In genomic region chr16:5032748-5033167, GRCh38 we compare ENCODE assay signal across 9 cellular contexts. TPM values are rescaled to one million over a fixed set of nuclear protein-coding genes. Genes with fewer than 3 reads are reported as not detected.
A peak's percentile ranks its signal among the peaks of the same experiment; 100 is the strongest.
DNase-seq lines count a peak whose midpoint lies in the region; ATAC-seq, FAIRE-seq and TF ChIP-seq lines count a peak whose summit lies in the region.
"Had no signal": no experiment of that assay in that cellular context is flagged by ENCODE, and none has a peak within 500 bp of the region (broad histone marks: within the 10 kb centered on the region; RNA-seq: fewer than 3 reads in every experiment).

No MANE protein-coding gene starts in this region.

- BruUV-seq in mammary epithelial cell (replicated peaks; lab: Mats Ljungman, UMichigan), result no TSS peak

- H3K27ac ChIP-seq in mammary epithelial cell (ENCODE audit: insufficient read depth, low read depth, low read length) (no peak overlapping the region), vagina (peak overlapping the region; percentile 72)

- peak overlapping the region; percentile 89 for H3K4me2 ChIP-seq in mammary epithelial cell (ENCODE audit: insufficient read depth, low read depth, low read length)

- no peaks in the 10 kb centered on the region for H4K20me1 ChIP-seq in mammary epithelial cell (ENCODE audit: insufficient read depth, low read length)

- H3K4me1 ChIP-seq in mammary epithelial cell (ENCODE audit: insufficient read depth, low read length), result peaks cover 4% of the 10 kb centered on the region
- peaks cover 20% of the 10 kb centered on the region for H3K4me1 ChIP-seq in vagina

- no peak overlapping the region for H3K9ac ChIP-seq in mammary epithelial cell (ENCODE audit: insufficient read depth, low read length)

- H3K4me1 Mint-ChIP-seq in memory B cell, result peaks cover 16% of the 10 kb centered on the region

- in situ Hi-C loops in mammary epithelial cell (cut with MboI; ENCODE audit: low sequenced_read_pairs in 2 of 2), result no loop called here

- dilution Hi-C loops in mammary epithelial cell (cut with HindIII; ENCODE audit: low sequenced_read_pairs), result no loop called here

- H3K9me3 ChIP-seq in mammary epithelial cell (replicated peaks; ENCODE audit: insufficient read depth, low read length), result no peaks in the 10 kb centered on the region
- no peaks in the 10 kb centered on the region for H3K9me3 ChIP-seq in vagina

- CTCF ChIA-PET in mammary epithelial cell (lab: Charles Lee; ENCODE audit: low non-redundant PET), result no interaction called here

- peak overlapping the region; percentile 99 for H2AFZ ChIP-seq in mammary epithelial cell (ENCODE audit: low read depth, low read length)

- H3K27me3 Mint-ChIP-seq in memory B cell, result peaks cover 2% of the 10 kb centered on the region

- ATAC-seq in memory B cell (ENCODE audit: low read depth) (no peak), HG03565 (IDR thresholded peaks at IDR 0.05; ENCODE audit: unreplicated experiment) (no peak)

- no peaks in the 10 kb centered on the region for H3K79me2 ChIP-seq in mammary epithelial cell (ENCODE audit: insufficient read depth, low read length)

- no peak for TF ChIP-seq CTCF in mammary epithelial cell (conservative IDR thresholded peaks at IDR 0.05 in 1 of 2, IDR thresholded peaks at IDR 0.05 in 1 of 2; ENCODE audit: extremely low read depth in 1 of 2, insufficient read depth in 1 of 2, low read depth in 1 of 2, low read length in 2 of 2)
- no peak for TF ChIP-seq CTCF in vagina (IDR thresholded peaks at IDR 0.05)

- H3K27me3 ChIP-seq in mammary epithelial cell (ENCODE audit: insufficient read depth, low read length) (no peaks in the 10 kb centered on the region), vagina (no peaks in the 10 kb centered on the region)

- H3K4me3 ChIP-seq in mammary epithelial cell (replicated peaks in 1 of 3; ENCODE audit: insufficient read depth in 1 of 3, low read depth in 2 of 3, low read length in 3 of 3) (peak overlapping the region; percentile 76 to 96 (median 87)), vagina (peak overlapping the region; percentile 85 to 91)

- H3K36me3 ChIP-seq in mammary epithelial cell (ENCODE audit: insufficient read depth, low read length), result no peaks in the 10 kb centered on the region
- H3K36me3 ChIP-seq in vagina, result peaks cover 0 to 5% of the 10 kb centered on the region in 2 donors

- TF ChIP-seq POLR2A in vagina (IDR thresholded peaks at IDR 0.05), result no peak

- DNase-seq in stimulated activated CD4-positive, alpha-beta T cell treated with anti-CD3 and anti-CD28 coated beads, Interleukin-15, amount 100 ng/mL, for 24 hours, result peak; percentile 6
- no peak for DNase-seq in stimulated activated CD4-positive, alpha-beta T cell treated with anti-CD3 and anti-CD28 coated beads, Interleukin-12 subunit alpha, Interleukin-12 subunit beta, amount 100 ng/mL, for 4 hours
- DNase-seq in mammary epithelial cell (no peak), memory B cell (ENCODE audit: low spot score in 2 of 2) (no peak), vagina (ENCODE audit: extremely low spot score in 2 of 2) (no peak), urothelium cell line (ENCODE audit: low spot score) (no peak), SIG-M5 (lab: John Stamatoyannopoulos, UW) (no peak)

- H3K27ac Mint-ChIP-seq in memory B cell, result peak overlapping the region; percentile 92

- peak overlapping the region; percentile 88 for H3K4me3 Mint-ChIP-seq in memory B cell

- no peaks in the 10 kb centered on the region for H3K9me3 Mint-ChIP-seq in memory B cell

- FAIRE-seq in urothelium cell line (lab: Jason Lieb, UNC), result no peak

- H3K36me3 Mint-ChIP-seq in memory B cell, result peaks cover 7% of the 10 kb centered on the region

- 60% methylated on average over 12 of the region's 12 CpGs for WGBS in mammary epithelial cell (ENCODE audit: low coverage, missing lambda C conversion rate)

- intact Hi-C loops in mammary epithelial cell (cut with micrococcal nuclease) (loop anchor here (5.0 kb wide), 1 partner anchor 75 kb away; the partner anchor contains the start of gene SEC14L5), vagina (cut with DNase I) (no loop called here)

RNA-seq across cellular contexts. Expression of gene NAGPA, which starts 1.0 kb away (rescaled TPM):
- total RNA-seq in mammary epithelial cell (10 to 100 TPM; 10.3 to 16.8 TPM), vagina (9.8 TPM)
- 7.6 TPM for polyA plus RNA-seq in mammary epithelial cell
- 2.0 TPM for polyA minus RNA-seq in mammary epithelial cell

RNA-seq across cellular contexts. Expression of gene C16orf89, which starts 33.0 kb away (rescaled TPM):
- total RNA-seq in mammary epithelial cell, result not detected
- polyA plus RNA-seq in mammary epithelial cell, result not detected
- polyA minus RNA-seq in mammary epithelial cell, result not detected
- 4.4 TPM for total RNA-seq in vagina
- total RNA-seq: RPMI7951 had no signal

RNA-seq across cellular contexts. Expression of gene ALG1, which starts 38.9 kb away (rescaled TPM):
- total RNA-seq in mammary epithelial cell, result 10 to 100 TPM; 24.3 to 29.5 TPM
- 29.5 TPM for polyA plus RNA-seq in mammary epithelial cell
- 70.1 TPM for polyA minus RNA-seq in mammary epithelial cell
- 22.8 TPM for total RNA-seq in vagina
